Comparison of ENCODE assay signal across 1 cellular context in the genomic region with DNA sequence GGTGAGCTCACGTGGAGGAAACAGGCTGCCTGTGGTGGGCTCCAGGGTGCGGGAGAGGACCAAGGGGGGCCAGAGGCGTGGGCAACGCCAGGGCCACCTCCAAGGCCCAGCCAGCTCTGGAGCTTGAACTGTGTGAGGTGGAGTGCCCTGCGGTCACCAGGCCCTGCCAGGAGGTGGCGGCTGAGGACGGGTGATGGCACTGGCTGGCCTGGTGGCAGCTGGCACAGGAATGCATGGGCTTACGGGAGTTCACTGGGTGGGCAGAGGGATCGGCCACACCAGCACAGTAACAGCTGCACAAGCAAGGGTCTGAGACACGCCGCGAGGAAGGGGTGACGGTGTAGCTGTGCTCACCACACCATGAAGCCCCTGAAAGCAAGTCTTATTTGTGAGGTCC.
TF ChIP-seq lines count a peak whose summit lies in the region.

No MANE protein-coding gene starts in this region.

TF ChIP-seq in K562, 482 proteins besides CTCF, POLR2A, EP300 and RAD21 (continued from another document):
- TF ChIP-seq, protein P1, sequence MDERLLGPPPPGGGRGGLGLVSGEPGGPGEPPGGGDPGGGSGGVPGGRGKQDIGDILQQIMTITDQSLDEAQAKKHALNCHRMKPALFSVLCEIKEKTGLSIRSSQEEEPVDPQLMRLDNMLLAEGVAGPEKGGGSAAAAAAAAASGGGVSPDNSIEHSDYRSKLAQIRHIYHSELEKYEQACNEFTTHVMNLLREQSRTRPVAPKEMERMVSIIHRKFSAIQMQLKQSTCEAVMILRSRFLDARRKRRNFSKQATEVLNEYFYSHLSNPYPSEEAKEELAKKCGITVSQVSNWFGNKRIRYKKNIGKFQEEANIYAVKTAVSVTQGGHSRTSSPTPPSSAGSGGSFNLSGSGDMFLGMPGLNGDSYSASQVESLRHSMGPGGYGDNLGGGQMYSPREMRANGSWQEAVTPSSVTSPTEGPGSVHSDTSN (CRISPR knock-in tag; IDR thresholded peaks at IDR 0.05; ENCODE audit: low read depth) = no peak
- TF ChIP-seq, protein P1 (tag; conservative IDR thresholded peaks at IDR 0.05; ENCODE audit: low read depth) = no peak
